ENCODE assay signal across 10 cellular contexts in genomic region chr4:7066493-7066892, GRCh38. TPM values are rescaled to one million over a fixed set of nuclear protein-coding genes. Genes with fewer than 3 reads are reported as not detected.
DNase-seq lines count a peak whose midpoint lies in the region; ATAC-seq, FAIRE-seq and TF ChIP-seq lines count a peak whose summit lies in the region.
"Had no signal": no experiment of that assay in that cellular context is flagged by ENCODE, and none has a peak within 500 bp of the region (broad histone marks: within the 10 kb centered on the region; RNA-seq: fewer than 3 reads in every experiment).

No MANE protein-coding gene starts in this region.

- H2AFZ ChIP-seq in ACC112 (ENCODE audit: low read length, unreplicated experiment) (no peak overlapping the region), GM12878 (ENCODE audit: control insufficient read depth, low read depth, low read length) (no peak overlapping the region)

- CTCF ChIA-PET in GM12878 (lab: Yijun Ruan, JAX): interaction anchor here (0.7 to 11.2 kb wide), 10 partner anchors 10 to 347 kb away, joined by 3 to 210 read pairs (median 16); partner anchors contain the start of genes TADA2B and TBC1D14

- TF ChIP-seq RAD21 in GM12878 (IDR thresholded peaks at IDR 0.05; ENCODE audit: insufficient read depth, low read depth, low read length): no peak

- no peaks in the 10 kb centered on the region for H3K9me3 ChIP-seq in GM12878 (replicated peaks; ENCODE audit: control insufficient read depth, insufficient read depth, low read length)
- H3K9me3 ChIP-seq in mucosa of stomach (ENCODE audit: control insufficient read depth, low read length): no peaks in the 10 kb centered on the region

- no peak for TF ChIP-seq EP300 in GM12878 (IDR thresholded peaks at IDR 0.05; ENCODE audit: borderline replicate concordance in 1 of 2, control insufficient read depth in 1 of 2, low read depth in 2 of 2, low read length in 2 of 2)

- H4K20me1 ChIP-seq in GM12878 (ENCODE audit: control insufficient read depth, insufficient read depth): peaks cover 3% of the 10 kb centered on the region; the same call in 1 of the 2 replicates

- H3K4me3 ChIP-seq in ACC112 (ENCODE audit: low read depth, low read length): peak overlapping the region; percentile 90
- H3K4me3 ChIP-seq in GM12878: peak overlapping the region; percentile 68
- H3K4me3 ChIP-seq in mucosa of stomach (ENCODE audit: low read length): no peak overlapping the region

- in situ Hi-C loops in GM12878 (cut with MboI): no loop called here

- H3K36me3 ChIP-seq in ACC112 (ENCODE audit: insufficient read depth, low read length) (peaks cover 11% of the 10 kb centered on the region), GM12878 (ENCODE audit: control insufficient read depth in 2 of 2, insufficient read depth in 2 of 2, low read length in 1 of 2) (peaks cover 8 to 17% of the 10 kb centered on the region in 2 experiments), mucosa of stomach (ENCODE audit: control insufficient read depth, insufficient read depth, low read length) (peaks cover 10% of the 10 kb centered on the region)

- SMC1A ChIA-PET in GM12878 (lab: Charles Lee; ENCODE audit: uncharacterized antibody, unreplicated experiment): interaction anchor here (0.9 to 7.2 kb wide), 13 partner anchors 9 to 348 kb away, joined by 3 to 79 read pairs (median 4); partner anchors contain the start of gene TADA2B

- peaks cover 40% of the 10 kb centered on the region for H3K4me1 Mint-ChIP-seq in HFFc6 (ENCODE audit: low read depth)

- no peak for TF ChIP-seq CTCF in HFFc6 (IDR thresholded peaks at IDR 0.05)
- no peak for TF ChIP-seq CTCF in GM12878 (IDR thresholded peaks at IDR 0.05 in 2 of 3, conservative IDR thresholded peaks at IDR 0.05 in 1 of 3; ENCODE audit: control insufficient read depth in 2 of 3, extremely low read depth in 1 of 3, insufficient read depth in 1 of 3, low read depth in 3 of 3, low read length in 3 of 3)

- no peaks in the 10 kb centered on the region for H3K9me3 Mint-ChIP-seq in HFFc6

- H3K79me2 ChIP-seq in ACC112 (ENCODE audit: control insufficient read depth, insufficient read depth, low read length, unreplicated experiment): peaks cover 46% of the 10 kb centered on the region
- peaks cover 38% of the 10 kb centered on the region for H3K79me2 ChIP-seq in GM12878 (ENCODE audit: control insufficient read depth, insufficient read depth, low read length)

- H3K4me3 Mint-ChIP-seq in HFFc6: peak overlapping the region; percentile 98

- RAD21 ChIA-PET in GM12878 (lab: Charles Lee; ENCODE audit: unreplicated experiment): interaction anchor here (0.7 to 6.0 kb wide), 5 partner anchors 22 to 492 kb away, joined by 3 to 87 read pairs (median 3); partner anchors contain the start of genes MAN2B2 and TADA2B

- peak overlapping the region; percentile 40; the same call in 1 of the 2 replicates for H3K27ac Mint-ChIP-seq in HFFc6

- FAIRE-seq in GM12878 (lab: Jason Lieb, UNC): no peak

- no peak for TF ChIP-seq POLR2A in GM12878 (IDR thresholded peaks at IDR 0.05; ENCODE audit: low read depth, low read length)

- TSS peak; percentile 66 for BruUV-seq in GM12878 (replicated peaks; lab: Mats Ljungman, UMichigan)

- DNase-seq in HFFc6 (no peak), GM12878 (ENCODE audit: low read depth, low spot score) (no peak), DMS153 (lab: John Stamatoyannopoulos, UW) (no peak)
- no peak for DNase-seq in stimulated activated CD4-positive, alpha-beta T cell treated with anti-CD3 and anti-CD28 coated beads, Interleukin-15, amount 100 ng/mL, for 24 hours
- DNase-seq in stimulated activated CD4-positive, alpha-beta T cell treated with anti-CD3 and anti-CD28 coated beads, Interleukin-1b, Interleukin-23, amount 100 ng/mL, for 48 hours: no peak
- DNase-seq: activated effector memory CD4-positive, alpha-beta T cell treated with Interleukin-2 at 50 U/mL for 16 hours; NCI-H69 had no signal

- no peaks in the 10 kb centered on the region for H3K27me3 ChIP-seq in ACC112 (ENCODE audit: insufficient read depth, low read length)
- H3K27me3 ChIP-seq in GM12878 (replicated peaks in 1 of 2; ENCODE audit: control insufficient read depth in 2 of 2, insufficient read depth in 2 of 2, low read length in 1 of 2): no peaks in the 10 kb centered on the region; a peak in 1 of 4 replicates
- no peaks in the 10 kb centered on the region for H3K27me3 ChIP-seq in mucosa of stomach (ENCODE audit: control insufficient read depth, insufficient read depth, low read length)

- peak overlapping the region; percentile 97 for H3K4me2 ChIP-seq in GM12878 (ENCODE audit: control insufficient read depth, insufficient read depth)

- H3K9ac ChIP-seq in GM12878 (ENCODE audit: control insufficient read depth, insufficient read depth, low read length) (peak overlapping the region; percentile 92), mucosa of stomach (ENCODE audit: low read length) (peak overlapping the region; percentile 76)

- intact Hi-C loops in GM12878 (cut with micrococcal nuclease; ENCODE audit: unreplicated experiment): loop anchor here (5.0 kb wide), 1 partner anchor 284 kb away; the partner anchor contains the start of gene KIAA0232

- H3K4me1 ChIP-seq in ACC112 (ENCODE audit: control insufficient read depth, insufficient read depth, low read length, unreplicated experiment) (peaks cover 15% of the 10 kb centered on the region), GM12878 (ENCODE audit: control insufficient read depth, insufficient read depth, low read length) (peaks cover 14% of the 10 kb centered on the region), mucosa of stomach (ENCODE audit: control insufficient read depth, insufficient read depth, low read length) (peaks cover 22% of the 10 kb centered on the region)

- no peak for ATAC-seq in GM12878
- ATAC-seq in HG03469 (IDR thresholded peaks at IDR 0.05; ENCODE audit: unreplicated experiment): no peak

- POLR2A ChIA-PET in GM12878 (lab: Charles Lee): interaction anchor here (0.7 to 6.5 kb wide), 7 partner anchors 10 to 330 kb away, joined by 3 to 88 read pairs (median 4); partner anchors contain the start of genes TADA2B and TBC1D14

- no peak overlapping the region for H3K27ac ChIP-seq in ACC112 (ENCODE audit: low read depth, low read length)
- no peak overlapping the region for H3K27ac ChIP-seq in GM12878 (ENCODE audit: control insufficient read depth, insufficient read depth)

- H3K36me3 Mint-ChIP-seq in HFFc6 (ENCODE audit: low read depth): peaks cover 26% of the 10 kb centered on the region

- H3K27me3 Mint-ChIP-seq in HFFc6 (ENCODE audit: insufficient read depth): peaks cover 6% of the 10 kb centered on the region

- WGBS in GM12878 (ENCODE audit: insufficient coverage, insufficient replicate concordance, low lambda C conversion rate, missing lambda C conversion rate): 69% methylated on average over 4 of the region's 4 CpGs

TF ChIP-seq in GM12878, 131 proteins besides CTCF, POLR2A, EP300 and RAD21 (continues in another document):
- no peak for TF ChIP-seq RCOR1 (conservative IDR thresholded peaks at IDR 0.05; ENCODE audit: low read depth, low read length)
- TF ChIP-seq CREM (IDR thresholded peaks at IDR 0.05; ENCODE audit: low read depth): no peak
- TF ChIP-seq SMAD5 (IDR thresholded peaks at IDR 0.05; ENCODE audit: low read depth): no peak
- TF ChIP-seq FOXM1 (IDR thresholded peaks at IDR 0.05; ENCODE audit: low read depth, low read length): no peak
- TF ChIP-seq GATAD2B (conservative IDR thresholded peaks at IDR 0.05; ENCODE audit: low read depth): no peak
- no peak for TF ChIP-seq BHLHE40 (IDR thresholded peaks at IDR 0.05; ENCODE audit: borderline replicate concordance in 1 of 2, low read depth in 2 of 2, low read length in 1 of 2)

RNA-seq across cellular contexts. Expression of gene GRPEL1, which starts 1.4 kb away (rescaled TPM):
- 10 to 100 TPM; 43.1 to 62.1 (median 45.3) TPM for total RNA-seq in HFFc6 (2021; fragmentation: NEBNext Ultra II Directional; extraction: Animal tissue kit (Norgen Biotek cat#: 25700))
- 32.9 and 36.4 TPM in 2 replicates for total RNA-seq in GM12878 (2013; cell fraction: nucleolus; rRNA removed)
- total RNA-seq in GM12878 (2014; rRNA removed) (30.8 and 43.6 TPM in 2 replicates), GM12878 (2014; rRNA removed; fragmentation: Illumina TruSeq; extraction: Trizol) (54.7 and 62.7 TPM in 2 replicates), GM12878 (2021) (44.1 and 48.8 TPM in 2 replicates)
- polyA plus RNA-seq in GM12878 (2011; ENCODE audit: low read depth): 22.3 TPM
- polyA plus RNA-seq in GM12878 (2011; rRNA removed) (53.4 and 67.2 TPM in 2 replicates), GM12878 (2014; fragmentation: Illumina TruSeq; extraction: Trizol) (59.2 and 72.5 TPM in 2 replicates), GM12878 (2014; fragmentation: Nextera tagmentation; extraction: Ambion mirVana) (100 to 1,000 TPM; 103 to 119 TPM), GM12878 (2014; rRNA removed) (40.7 and 42.6 TPM in 2 replicates), GM12878 (2016; fragmentation: Nextera tagmentation; extraction: Ambion mirVana) (10 to 100 TPM; 80.1 to 82.8 TPM)
- 32.1 and 35.7 TPM in 2 replicates for polyA plus RNA-seq in GM12878 (2011; cell fraction: cytosol; rRNA removed)
- 28.7 and 29.2 TPM in 2 replicates for polyA plus RNA-seq in GM12878 (2011; cell fraction: nucleus; rRNA removed)
- polyA plus RNA-seq in GM12878 (2012): 26.4 and 30.6 TPM in 2 replicates
- polyA minus RNA-seq in GM12878 (2011; rRNA and poly(A)+ RNA removed): 33.1 and 35.9 TPM in 2 replicates
- polyA minus RNA-seq in GM12878 (2011; cell fraction: cytosol; rRNA and poly(A)+ RNA removed): 8.5 and 9.4 TPM in 2 replicates
- polyA minus RNA-seq in GM12878 (2011; cell fraction: nucleus; rRNA and poly(A)+ RNA removed): 22.7 and 31.9 TPM in 2 replicates

RNA-seq across cellular contexts. Expression of gene TADA2B, which starts 23.3 kb away (rescaled TPM):
- total RNA-seq in HFFc6 (2021; fragmentation: NEBNext Ultra II Directional; extraction: Animal tissue kit (Norgen Biotek cat#: 25700)): 10 to 100 TPM; 15.5 to 19.9 (median 17.9) TPM
- 9.2 and 10.5 TPM in 2 replicates for total RNA-seq in GM12878 (2013; cell fraction: nucleolus; rRNA removed)
- total RNA-seq in GM12878 (2014; rRNA removed) (8.9 and 9.0 TPM in 2 replicates), GM12878 (2014; rRNA removed; fragmentation: Illumina TruSeq; extraction: Trizol) (6.7 and 6.9 TPM in 2 replicates), GM12878 (2021) (12.0 TPM in 2 replicates)
- polyA plus RNA-seq in GM12878 (2011; ENCODE audit: low read depth): 5.4 TPM
- polyA plus RNA-seq in GM12878 (2011; rRNA removed) (3.7 and 4.3 TPM in 2 replicates), GM12878 (2014; fragmentation: Illumina TruSeq; extraction: Trizol) (6.6 and 7.2 TPM in 2 replicates), GM12878 (2014; fragmentation: Nextera tagmentation; extraction: Ambion mirVana) (1 to 10 TPM in 1 of 2 experiments, under 1 TPM in 1; 0.66 to 1.2 TPM), GM12878 (2014; rRNA removed) (7.7 and 7.9 TPM in 2 replicates), GM12878 (2016; fragmentation: Nextera tagmentation; extraction: Ambion mirVana) (1 to 10 TPM; 1.1 to 1.3 TPM)
- 5.5 and 6.6 TPM in 2 replicates for polyA plus RNA-seq in GM12878 (2011; cell fraction: cytosol; rRNA removed)
- 9.5 and 13.3 TPM in 2 replicates for polyA plus RNA-seq in GM12878 (2011; cell fraction: nucleus; rRNA removed)
- polyA plus RNA-seq in GM12878 (2012): 6.8 and 9.0 TPM in 2 replicates
- 4.1 and 7.7 TPM in 2 replicates for polyA minus RNA-seq in GM12878 (2011; rRNA and poly(A)+ RNA removed)
- 5.0 and 5.9 TPM in 2 replicates for polyA minus RNA-seq in GM12878 (2011; cell fraction: cytosol; rRNA and poly(A)+ RNA removed)
- 4.4 and 8.4 TPM in 2 replicates for polyA minus RNA-seq in GM12878 (2011; cell fraction: nucleus; rRNA and poly(A)+ RNA removed)
